25 cellular contexts compared by ENCODE assay signal in genomic region chr7:3201306-3201705, GRCh38.
"Had no signal": no experiment of that assay in that cellular context is flagged by ENCODE, and none has a peak within 500 bp of the region (broad histone marks: within the 10 kb centered on the region; RNA-seq: fewer than 3 reads in every experiment).

No MANE protein-coding gene starts in this region.

- H3K4me3 ChIP-seq: cardiac muscle cell, hepatocyte, smooth muscle cell, thoracic aorta, upper lobe of left lung had no signal

- H3K9me3 Mint-ChIP-seq: activated naive CD4-positive, alpha-beta T cell treated with anti-CD3 and anti-CD28 coated beads, Interleukin-2, amount 10 ng/mL, durations not matched to agents 7 days and 5 days; immature natural killer cell; natural killer cell treated with Interleukin-12 subunit alpha and Interleukin-12 subunit beta and Interleukin-15 and Interleukin-18, amount 100 ng/mL, for 72 hours; T-helper 2 cell treated with Interferon-gamma antibody and Interleukin-4, amounts not matched to agents 5 μg/mL and 100 μg/mL, for 36 hours had no signal

- H3K27ac Mint-ChIP-seq: activated CD4-positive, alpha-beta T cell treated with anti-CD3 and anti-CD28 coated beads, Interleukin-2, amount 10 ng/mL, durations not matched to agents 7 days and 5 days; activated naive CD4-positive, alpha-beta T cell treated with anti-CD3 and anti-CD28 coated beads, Interleukin-2, amount 10 ng/mL, durations not matched to agents 7 days and 5 days; T-cell; T-helper 2 cell treated with Interferon-gamma antibody and Interleukin-4, amounts not matched to agents 5 μg/mL and 100 μg/mL, for 36 hours had no signal

- H3K79me2 ChIP-seq: hepatocyte had no signal

- H3K36me3 Mint-ChIP-seq: activated naive CD4-positive, alpha-beta T cell treated with anti-CD3 and anti-CD28 coated beads, Interleukin-2, amount 10 ng/mL, durations not matched to agents 7 days and 5 days; immature natural killer cell; natural killer cell treated with Interleukin-12 subunit alpha and Interleukin-12 subunit beta and Interleukin-15 and Interleukin-18, amount 100 ng/mL, for 72 hours; T-cell had no signal

- H3K9me3 ChIP-seq: thoracic aorta had no signal

- H3K4me3 Mint-ChIP-seq: activated CD4-positive, alpha-beta T cell treated with anti-CD3 and anti-CD28 coated beads, Interleukin-2, amount 10 ng/mL, durations not matched to agents 7 days and 5 days; activated naive CD4-positive, alpha-beta T cell treated with anti-CD3 and anti-CD28 coated beads, Interleukin-2, amount 10 ng/mL, durations not matched to agents 7 days and 5 days; activated T-cell treated with anti-CD3 and anti-CD28 coated beads, Interleukin-2, amount 50 U/mL, for 4 hours; natural killer cell treated with Interleukin-12 subunit alpha and Interleukin-12 subunit beta and Interleukin-15 and Interleukin-18, amount 100 ng/mL, for 72 hours; T-cell; T-helper 2 cell treated with Interferon-gamma antibody and Interleukin-4, amounts not matched to agents 5 μg/mL and 100 μg/mL, for 36 hours had no signal

- H2AFZ ChIP-seq: hepatocyte had no signal

- H3K36me3 ChIP-seq: cardiac muscle cell, thoracic aorta, upper lobe of left lung had no signal

- H3K27me3 ChIP-seq: cardiac muscle cell, hepatocyte, upper lobe of left lung had no signal

- H3K4me1 Mint-ChIP-seq: activated CD4-positive, alpha-beta T cell treated with anti-CD3 and anti-CD28 coated beads, Interleukin-2, amount 10 ng/mL, durations not matched to agents 7 days and 5 days; activated naive CD4-positive, alpha-beta T cell treated with anti-CD3 and anti-CD28 coated beads, Interleukin-2, amount 10 ng/mL, durations not matched to agents 7 days and 5 days; T-cell had no signal

- DNase-seq: activated CD4-positive, alpha-beta T cell treated with anti-CD3 and anti-CD28 coated beads, Interleukin-2, amount 10 ng/mL, durations not matched to agents 7 days and 5 days; activated CD4-positive, CD25-positive, alpha-beta regulatory T cell treated with anti-CD3 and anti-CD28 coated beads, Interleukin-2, amount 50 U/mL, for 72 hours; activated naive CD4-positive, alpha-beta T cell treated with anti-CD3 and anti-CD28 coated beads, Interleukin-2, amount 10 ng/mL, durations not matched to agents 7 days and 5 days; activated T-cell treated with anti-CD3 and anti-CD28 coated beads, Interleukin-2, amount 50 U/mL, for 4 hours; amygdala; cortex of kidney; glutamatergic neuron; left ventricle myocardium superior; occipital lobe; posterior cingulate gyrus; stimulated activated CD4-positive, alpha-beta T cell treated with anti-CD3 and anti-CD28 coated beads, Interleukin-2, amount 100 ng/mL, for 48 hours; stimulated activated CD8-positive, alpha-beta memory T cell treated with anti-CD3 and anti-CD28 coated beads, Interleukin-4, amount 100 ng/mL, for 48 hours; stimulated activated naive CD4-positive, alpha-beta T cell; T-cell; upper lobe of left lung had no signal

- H3K4me1 ChIP-seq: upper lobe of left lung had no signal

- ATAC-seq: sciatic nerve, T-cell had no signal

- H3K4me2 ChIP-seq: hepatocyte, smooth muscle cell had no signal

- H3K27ac ChIP-seq: cardiac muscle cell, epithelial cell of prostate, hepatocyte, thoracic aorta, upper lobe of left lung, VCaP had no signal
